In genomic region chr11:67032830-67033555, GRCh38 we compare ENCODE assay signal across 13 cellular contexts. TPM values are rescaled to one million over a fixed set of nuclear protein-coding genes. Genes with fewer than 3 reads are reported as not detected.
A peak's percentile ranks its signal among the peaks of the same experiment; 100 is the strongest.
DNase-seq lines count a peak whose midpoint lies in the region; ATAC-seq and TF ChIP-seq lines count a peak whose summit lies in the region.
"Had no signal": no experiment of that assay in that cellular context is flagged by ENCODE, and none has a peak within 500 bp of the region (broad histone marks: within the 10 kb centered on the region; RNA-seq: fewer than 3 reads in every experiment).

No MANE protein-coding gene starts in this region.

- no peak for TF ChIP-seq EP300 in tibial nerve (IDR thresholded peaks at IDR 0.05)

- TF ChIP-seq POLR2A in NB4 (IDR thresholded peaks at IDR 0.05; ENCODE audit: extremely low read depth, insufficient read length) (no peak), tibial nerve (IDR thresholded peaks at IDR 0.05) (no peak)

- WGBS in mesodermal cell (ENCODE audit: insufficient coverage in 2 of 2), 2 experiments, result 84 to 92% methylated on average over 6 to 7 of the region's 12 CpGs
- 62% methylated on average over 12 of the region's 12 CpGs for WGBS in tibial nerve, 2 donors

- H3K27ac ChIP-seq in AG04450 (ENCODE audit: low read depth, low read length) (peak overlapping the region; percentile 85), mesodermal cell (ENCODE audit: low read depth, low read length, severe bottlenecking) (peak overlapping the region; percentile 72), tibial nerve (no peak overlapping the region)
- H3K27ac ChIP-seq: esophagus squamous epithelium, neutrophil, stomach had no signal

- no peak for ATAC-seq in GM18907 (IDR thresholded peaks at IDR 0.05; ENCODE audit: unreplicated experiment)

- H3K4me3 ChIP-seq in AG04450 (ENCODE audit: low read depth, low read length) (no peak overlapping the region), NB4 (ENCODE audit: low read depth, low read length) (no peak overlapping the region), choroid plexus epithelial cell (ENCODE audit: low read depth, low read length) (no peak overlapping the region), mesodermal cell (ENCODE audit: extremely low read depth, insufficient read depth, low read length, poor library complexity, severe bottlenecking) (no peak overlapping the region), tibial nerve (no peak overlapping the region)
- H3K4me3 ChIP-seq: esophagus squamous epithelium, stomach had no signal

- POLR2A ChIA-PET in AG04450 (lab: Yijun Ruan, JAX), result interaction anchor here (0.5 to 0.9 kb wide), 6 partner anchors 10 to 258 kb away, joined by 3 to 10 read pairs (median 5); partner anchors contain the start of gene SYT12

- H3K27me3 ChIP-seq in AG04450 (ENCODE audit: control insufficient read depth, insufficient read depth, low read length) (peaks cover 2% of the 10 kb centered on the region), tibial nerve (no peaks in the 10 kb centered on the region)

- no peaks in the 10 kb centered on the region for H3K9me3 ChIP-seq in AG04450 (ENCODE audit: control insufficient read depth, insufficient read depth, low read length)
- no peaks in the 10 kb centered on the region for H3K9me3 ChIP-seq in mesodermal cell (ENCODE audit: control insufficient read depth, low read length)
- no peaks in the 10 kb centered on the region for H3K9me3 ChIP-seq in tibial nerve
- H3K9me3 ChIP-seq: esophagus squamous epithelium, neutrophil, stomach had no signal

- H3K4me1 ChIP-seq in mesodermal cell (ENCODE audit: control insufficient read depth, insufficient read depth, low read length, poor library complexity, severe bottlenecking) (peaks cover 29% of the 10 kb centered on the region), tibial nerve (peaks cover 0 to 13% (median 3%) of the 10 kb centered on the region in 4 donors)

- DNase-seq in AG04450 (ENCODE audit: low read depth, low spot score) (peak; percentile 75), NB4 (ENCODE audit: low read depth) (peak; percentile 55), choroid plexus epithelial cell (ENCODE audit: low read depth) (peak; percentile 97), NCI-H1930 (lab: John Stamatoyannopoulos, UW) (no peak), NCI-H187 treated with DMSO at 0.1 percent for 48 hours (lab: John Stamatoyannopoulos, UW) (no peak), tibial nerve (ENCODE audit: low spot score in 2 of 2) (no peak)
- DNase-seq: activated T-cell treated with anti-CD3 and anti-CD28 coated beads, Interleukin-2, amount 50 U/mL, for 1 hour; CD4-positive, alpha-beta T cell; esophagus squamous epithelium; stomach had no signal

- H3K36me3 ChIP-seq in mesodermal cell (ENCODE audit: control insufficient read depth, insufficient read depth, low read length) (no peaks in the 10 kb centered on the region), tibial nerve (no peaks in the 10 kb centered on the region)
- H3K36me3 ChIP-seq: esophagus squamous epithelium, neutrophil, stomach had no signal

- TF ChIP-seq CTCF in AG04450 (IDR thresholded peaks at IDR 0.05; ENCODE audit: low read depth, low read length) (no peak), NB4 (IDR thresholded peaks at IDR 0.05; ENCODE audit: low read depth, low read length) (no peak), choroid plexus epithelial cell (conservative IDR thresholded peaks at IDR 0.05; ENCODE audit: low read depth, low read length) (no peak), tibial nerve (IDR thresholded peaks at IDR 0.05) (no peak)

- CTCF ChIA-PET in AG04450 (lab: Charles Lee), result interaction anchor here (0.6 to 1.0 kb wide), 2 partner anchors 21 to 246 kb away, joined by 3 read pairs; no protein-coding TSS in a partner anchor

RNA-seq across cellular contexts. Expression of gene SYT12, which starts 10.1 kb away (rescaled TPM):
- 0.30 and 0.41 TPM in 2 replicates for polyA plus RNA-seq in AG04450 (2011; rRNA removed)
- 0.09 and 0.46 TPM in 2 replicates for polyA minus RNA-seq in AG04450 (2011; rRNA and poly(A)+ RNA removed)
- 0.48 TPM for polyA plus RNA-seq in mesodermal cell (2013, experiment 1 of 2)
- 0.10 TPM for polyA plus RNA-seq in mesodermal cell (2013, experiment 2 of 2)
- 1 to 10 TPM in 1 of 4 donors, under 1 TPM in 2, not detected in 1; 0.20 to 2.4 (median 0.66) TPM for total RNA-seq in tibial nerve
- total RNA-seq: CD4-positive, alpha-beta T cell; stomach had no signal

RNA-seq across cellular contexts. Expression of gene RHOD, which starts 23.7 kb away (rescaled TPM):
- 12.9 and 16.9 TPM in 2 replicates for polyA plus RNA-seq in AG04450 (2011; rRNA removed)
- 9.0 and 10.3 TPM in 2 replicates for polyA minus RNA-seq in AG04450 (2011; rRNA and poly(A)+ RNA removed)
- 7.7 TPM for polyA plus RNA-seq in mesodermal cell (2013, experiment 1 of 2)
- polyA plus RNA-seq in mesodermal cell (2013, experiment 2 of 2), result 7.1 TPM
- total RNA-seq in tibial nerve, result 10 to 100 TPM; 15.9 to 30.8 (median 24.4) TPM
- total RNA-seq: CD4-positive, alpha-beta T cell had no signal

RNA-seq across cellular contexts. Expression of gene C11orf86, which starts 57.9 kb away (rescaled TPM):
- polyA plus RNA-seq in AG04450 (2011; rRNA removed), result not detected in 2 replicates
- polyA minus RNA-seq in AG04450 (2011; rRNA and poly(A)+ RNA removed), result not detected in 2 replicates
- polyA plus RNA-seq in mesodermal cell (2013, experiment 1 of 2), result not detected
- not detected for polyA plus RNA-seq in mesodermal cell (2013, experiment 2 of 2)
- not detected for total RNA-seq in tibial nerve
- total RNA-seq: CD4-positive, alpha-beta T cell; esophagus squamous epithelium had no signal

Comparison
In these comparisons a context has a peak if more than half of its experiments do, and no peak if none do; other contexts are left out.
1. DNase-seq: peak in AG04450 (single experiment), NB4 (single experiment) and choroid plexus epithelial cell (single experiment); none in NCI-H1930 (0 of 2), NCI-H187 treated with DMSO at 0.1 percent for 48 hours (single experiment) and tibial nerve (0 of 2).
2. H3K27ac ChIP-seq: peak in AG04450 (single experiment) and mesodermal cell (single experiment); none in tibial nerve (0 of 4).